1 cellular context compared by ENCODE assay signal in the genomic region with DNA sequence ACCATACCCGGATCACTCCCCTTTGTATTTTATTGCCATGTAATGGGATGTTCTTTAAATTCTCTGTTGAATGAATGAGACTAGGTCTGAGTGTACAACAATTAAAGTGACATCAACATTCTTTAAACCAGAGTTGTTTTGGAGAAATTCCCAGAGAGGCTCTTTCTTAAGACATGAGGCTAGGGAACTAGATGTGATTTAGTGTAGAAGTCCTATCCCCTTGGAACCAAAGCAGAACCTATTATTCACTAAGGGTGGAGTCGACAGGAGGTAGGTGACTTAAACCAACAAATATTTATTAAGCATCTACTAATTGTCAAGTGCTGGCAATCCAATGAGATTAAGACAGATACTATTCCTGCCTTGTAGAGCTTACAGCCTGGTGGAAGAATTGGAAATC.
TF ChIP-seq lines count a peak whose summit lies in the region.

No MANE protein-coding gene starts in this region.

TF ChIP-seq in WTC11, 78 proteins besides CTCF, POLR2A, EP300 and RAD21 (continued from another document):
- TF ChIP-seq, protein P1, sequence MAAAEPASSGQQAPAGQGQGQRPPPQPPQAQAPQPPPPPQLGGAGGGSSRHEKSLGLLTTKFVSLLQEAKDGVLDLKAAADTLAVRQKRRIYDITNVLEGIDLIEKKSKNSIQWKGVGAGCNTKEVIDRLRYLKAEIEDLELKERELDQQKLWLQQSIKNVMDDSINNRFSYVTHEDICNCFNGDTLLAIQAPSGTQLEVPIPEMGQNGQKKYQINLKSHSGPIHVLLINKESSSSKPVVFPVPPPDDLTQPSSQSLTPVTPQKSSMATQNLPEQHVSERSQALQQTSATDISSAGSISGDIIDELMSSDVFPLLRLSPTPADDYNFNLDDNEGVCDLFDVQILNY (CRISPR knock-in tag; IDR thresholded peaks at IDR 0.05), result no peak
- no peak for TF ChIP-seq ESRRA (CRISPR knock-in tag; IDR thresholded peaks at IDR 0.05; ENCODE audit: borderline replicate concordance)
